In the genomic region with DNA sequence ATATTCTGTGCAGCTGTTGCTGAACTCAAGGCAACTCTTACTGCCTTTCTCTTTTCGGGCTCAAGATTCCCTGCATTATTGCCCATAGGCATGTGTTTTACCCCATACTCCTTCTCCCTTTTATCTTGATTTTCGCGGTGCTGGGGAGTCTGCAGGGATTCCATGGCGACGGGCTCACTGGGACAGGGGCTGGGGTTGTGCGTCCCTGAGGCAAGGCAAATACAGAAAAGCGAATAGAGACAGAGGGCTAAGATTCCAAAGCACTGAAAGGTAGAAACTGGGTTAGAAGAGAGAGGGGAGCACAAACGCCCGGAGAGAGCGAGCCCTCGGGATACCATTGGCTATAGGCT, we compare ENCODE assay signal across 8 cellular contexts. TPM values are rescaled to one million over a fixed set of nuclear protein-coding genes. Genes with fewer than 3 reads are reported as not detected.
DNase-seq lines count a peak whose midpoint lies in the region; ATAC-seq, FAIRE-seq and TF ChIP-seq lines count a peak whose summit lies in the region.

No MANE protein-coding gene starts in this region.

- H3K27ac ChIP-seq in angular gyrus (ENCODE audit: low read depth, low read length) (peak overlapping the region; percentile 100), liver (ENCODE audit: low read depth in 1 of 2, low read length in 2 of 2) (peak overlapping the region; percentile 90 to 98)

- H3K4me1 Mint-ChIP-seq in type B pancreatic cell (ENCODE audit: unreplicated experiment) = peaks cover 23% of the 10 kb centered on the region

- H3K9me3 Mint-ChIP-seq in type B pancreatic cell = no peaks in the 10 kb centered on the region

- peak overlapping the region; percentile 82 to 99 (median 93) for H3K4me3 ChIP-seq in liver (ENCODE audit: low read depth in 1 of 3, low read length in 3 of 3)

- H3K36me3 Mint-ChIP-seq in type B pancreatic cell = peaks cover 7% of the 10 kb centered on the region

- no peaks in the 10 kb centered on the region for H3K27me3 ChIP-seq in liver (ENCODE audit: control insufficient read depth in 4 of 4, insufficient read depth in 4 of 4, low read length in 3 of 4)

- peak overlapping the region; percentile 96 for H3K4me3 Mint-ChIP-seq in type B pancreatic cell

- peak overlapping the region; percentile 98 for H3K27ac Mint-ChIP-seq in type B pancreatic cell

- 2% methylated on average over 11 of the region's 11 CpGs for WGBS in liver

- TF ChIP-seq RAD21 in liver (IDR thresholded peaks at IDR 0.05) = no peak

- no peaks in the 10 kb centered on the region for H3K36me3 ChIP-seq in liver (ENCODE audit: control insufficient read depth in 4 of 4, insufficient read depth in 3 of 4, low read depth in 1 of 4, low read length in 3 of 4)

- FAIRE-seq in H54 (lab: Jason Lieb, UNC) = no peak

- peaks cover 7 to 23% (median 14%) of the 10 kb centered on the region in 4 donors for H3K4me1 ChIP-seq in liver (ENCODE audit: control insufficient read depth in 4 of 4, insufficient read depth in 4 of 4, low read length in 3 of 4)

- peak overlapping the region; percentile 53 to 96 for H3K9ac ChIP-seq in liver (ENCODE audit: low read depth in 1 of 2, low read length in 2 of 2)

- no peaks in the 10 kb centered on the region for H3K9me3 ChIP-seq in liver (ENCODE audit: control insufficient read depth in 4 of 4, low read length in 3 of 4)

- DNase-seq in type B pancreatic cell (ENCODE audit: extremely low spot score, unreplicated experiment) = no peak
- no peak for DNase-seq in DMS79 (lab: John Stamatoyannopoulos, UW)
- DNase-seq in H54 (ENCODE audit: insufficient read length, low spot score) = no peak

- no peak for TF ChIP-seq POLR2A in H54 (IDR thresholded peaks at IDR 0.05; ENCODE audit: low read depth, low read length)

- ATAC-seq in GM19372 (IDR thresholded peaks at IDR 0.05; ENCODE audit: low read depth, unreplicated experiment) (peak; percentile 12), HG03097 (IDR thresholded peaks at IDR 0.05; ENCODE audit: low FRiP score, unreplicated experiment) (peak; percentile 20), GM18520 (IDR thresholded peaks at IDR 0.05; ENCODE audit: unreplicated experiment) (no peak)

- peaks cover 3% of the 10 kb centered on the region for H3K27me3 Mint-ChIP-seq in type B pancreatic cell

- no peak for TF ChIP-seq CTCF in liver (IDR thresholded peaks at IDR 0.05; ENCODE audit: low read depth, low read length, missing input control)
- no peak for TF ChIP-seq CTCF in type B pancreatic cell (conservative IDR thresholded peaks at IDR 0.05)

TF ChIP-seq in liver, 16 proteins besides CTCF, POLR2A, EP300 and RAD21:
- TF ChIP-seq SP1 (IDR thresholded peaks at IDR 0.05) = no peak
- no peak for TF ChIP-seq NR2F2 (IDR thresholded peaks at IDR 0.05)
- no peak for TF ChIP-seq TAF1 (conservative IDR thresholded peaks at IDR 0.05)
- no peak for TF ChIP-seq RXRA (IDR thresholded peaks at IDR 0.05)
- TF ChIP-seq EGR1 (IDR thresholded peaks at IDR 0.05; ENCODE audit: low read depth in 2 of 2) = no peak
- TF ChIP-seq, protein P1, sequence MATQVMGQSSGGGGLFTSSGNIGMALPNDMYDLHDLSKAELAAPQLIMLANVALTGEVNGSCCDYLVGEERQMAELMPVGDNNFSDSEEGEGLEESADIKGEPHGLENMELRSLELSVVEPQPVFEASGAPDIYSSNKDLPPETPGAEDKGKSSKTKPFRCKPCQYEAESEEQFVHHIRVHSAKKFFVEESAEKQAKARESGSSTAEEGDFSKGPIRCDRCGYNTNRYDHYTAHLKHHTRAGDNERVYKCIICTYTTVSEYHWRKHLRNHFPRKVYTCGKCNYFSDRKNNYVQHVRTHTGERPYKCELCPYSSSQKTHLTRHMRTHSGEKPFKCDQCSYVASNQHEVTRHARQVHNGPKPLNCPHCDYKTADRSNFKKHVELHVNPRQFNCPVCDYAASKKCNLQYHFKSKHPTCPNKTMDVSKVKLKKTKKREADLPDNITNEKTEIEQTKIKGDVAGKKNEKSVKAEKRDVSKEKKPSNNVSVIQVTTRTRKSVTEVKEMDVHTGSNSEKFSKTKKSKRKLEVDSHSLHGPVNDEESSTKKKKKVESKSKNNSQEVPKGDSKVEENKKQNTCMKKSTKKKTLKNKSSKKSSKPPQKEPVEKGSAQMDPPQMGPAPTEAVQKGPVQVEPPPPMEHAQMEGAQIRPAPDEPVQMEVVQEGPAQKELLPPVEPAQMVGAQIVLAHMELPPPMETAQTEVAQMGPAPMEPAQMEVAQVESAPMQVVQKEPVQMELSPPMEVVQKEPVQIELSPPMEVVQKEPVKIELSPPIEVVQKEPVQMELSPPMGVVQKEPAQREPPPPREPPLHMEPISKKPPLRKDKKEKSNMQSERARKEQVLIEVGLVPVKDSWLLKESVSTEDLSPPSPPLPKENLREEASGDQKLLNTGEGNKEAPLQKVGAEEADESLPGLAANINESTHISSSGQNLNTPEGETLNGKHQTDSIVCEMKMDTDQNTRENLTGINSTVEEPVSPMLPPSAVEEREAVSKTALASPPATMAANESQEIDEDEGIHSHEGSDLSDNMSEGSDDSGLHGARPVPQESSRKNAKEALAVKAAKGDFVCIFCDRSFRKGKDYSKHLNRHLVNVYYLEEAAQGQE (IDR thresholded peaks at IDR 0.05) = no peak
- no peak for TF ChIP-seq GABPA (IDR thresholded peaks at IDR 0.05 in 1 of 2, conservative IDR thresholded peaks at IDR 0.05 in 1 of 2)
- TF ChIP-seq YY1 (IDR thresholded peaks at IDR 0.05) = no peak
TF ChIP-seq in liver: peak in this region for 0.

RNA-seq across cellular contexts. Expression of gene RPP38, which starts 0.5 kb away (rescaled TPM):
- 1 to 10 TPM; 7.2 to 8.4 TPM for total RNA-seq in liver
- polyA plus RNA-seq in liver = 10 to 100 TPM in 1 of 2 donors, 1 to 10 TPM in 1; 8.1 to 12.0 TPM
- 18.1 and 23.2 TPM in 2 replicates for total RNA-seq in type B pancreatic cell (ENCODE audit: low replicate concordance)

RNA-seq across cellular contexts. Expression of gene ACBD7, which starts 8.1 kb away (rescaled TPM):
- under 1 TPM in 1 of 2 donors, not detected in 1; 0.37 TPM for total RNA-seq in liver
- under 1 TPM in 1 of 2 donors, not detected in 1; 0.13 TPM for polyA plus RNA-seq in liver
- 0.76 and 4.3 TPM in 2 replicates for total RNA-seq in type B pancreatic cell (ENCODE audit: low replicate concordance)

RNA-seq across cellular contexts. Expression of gene OLAH, which starts 52.9 kb away (rescaled TPM):
- total RNA-seq in liver (under 1 TPM in 1 of 2 donors, not detected in 1; 0.42 TPM), type B pancreatic cell (ENCODE audit: low replicate concordance) (not detected in 2 replicates)
- polyA plus RNA-seq in liver = under 1 TPM in 1 of 2 donors, not detected in 1; 0.25 TPM
